Comparison of ENCODE assay signal across 9 cellular contexts in the genomic region with DNA sequence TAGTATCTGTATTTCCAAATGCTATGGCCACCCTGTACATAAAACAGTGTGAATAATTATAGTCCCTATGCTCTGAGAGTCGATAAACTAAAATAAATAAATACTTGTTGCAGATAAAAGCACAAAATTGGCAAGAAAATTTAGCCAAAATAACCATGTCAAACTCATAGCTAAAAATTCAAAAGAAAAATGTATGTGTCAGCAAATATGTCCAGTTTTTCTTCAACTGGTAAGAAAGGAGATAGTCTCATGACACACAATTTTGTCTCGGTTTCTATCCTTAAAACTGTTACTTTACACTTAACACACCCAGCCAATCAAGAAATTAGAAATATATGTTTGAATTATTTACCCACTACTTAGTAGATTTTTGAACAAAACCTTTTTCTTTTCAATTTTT.
"Had no signal": no experiment of that assay in that cellular context is flagged by ENCODE, and none has a peak within 500 bp of the region (broad histone marks: within the 10 kb centered on the region; RNA-seq: fewer than 3 reads in every experiment).

No MANE protein-coding gene starts in this region.

- H3K9ac ChIP-seq: GM23248, KMS-11 had no signal

- H3K4me3 ChIP-seq: GM23248 had no signal

- H3K27ac ChIP-seq: GM23248, HL-60, KMS-11 had no signal

- H2AFZ ChIP-seq: GM23248 had no signal

- FAIRE-seq: H54 had no signal

- DNase-seq: GM23248, GOT3, H9, HCEC 1CT, Karpas-422, KBM-7 had no signal

- H3K4me2 ChIP-seq: KMS-11 had no signal
